Comparison of ENCODE assay signal across 10 cellular contexts in the genomic region with DNA sequence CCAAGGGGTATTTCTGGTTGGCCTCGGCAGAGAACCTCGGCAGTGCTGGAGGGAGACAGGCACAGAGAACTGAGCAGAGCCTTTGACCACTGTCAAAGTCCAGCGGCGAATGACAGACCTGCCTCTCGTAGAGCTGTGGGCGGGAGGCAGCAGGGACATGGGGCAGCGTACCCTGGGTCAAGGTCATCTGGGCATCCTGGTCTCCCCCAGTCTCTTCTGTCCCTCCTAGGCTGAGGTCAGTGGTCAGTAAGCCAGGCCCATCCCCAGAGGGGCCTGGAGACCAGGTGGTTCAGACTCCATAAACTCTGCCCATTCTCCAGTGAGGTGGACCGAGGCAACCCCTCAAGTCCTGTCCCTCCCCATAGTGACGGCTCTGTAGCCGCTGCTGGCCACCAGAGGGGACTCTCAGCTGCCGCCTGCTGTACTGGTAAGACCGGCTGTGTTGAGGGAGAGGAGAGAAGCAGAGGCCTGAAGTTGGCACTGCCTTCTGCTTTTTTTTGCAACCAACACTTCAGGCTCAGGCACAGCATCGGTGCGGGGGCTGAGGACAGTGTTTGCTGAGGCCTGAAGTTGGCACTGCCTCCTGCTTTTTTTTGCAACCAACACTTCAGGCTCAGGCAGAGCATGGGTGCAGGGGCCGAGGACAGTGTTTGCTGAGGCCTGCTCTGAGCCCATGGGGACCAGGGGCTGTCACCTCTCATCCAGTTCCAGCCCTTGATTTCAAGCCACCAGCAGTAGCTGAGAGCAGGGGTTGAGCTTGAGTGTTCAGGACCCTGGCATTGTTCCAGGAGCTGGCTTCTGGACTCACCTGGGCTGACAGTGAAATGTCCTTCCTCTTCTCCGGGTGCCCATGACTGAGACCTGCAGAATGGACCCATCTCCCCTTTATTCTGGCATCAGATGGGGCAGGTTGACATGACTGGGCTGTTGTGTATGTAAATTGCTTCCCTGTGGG. TPM values are rescaled to one million over a fixed set of nuclear protein-coding genes. Genes with fewer than 3 reads are reported as not detected.
DNase-seq lines count a peak whose midpoint lies in the region; ATAC-seq and TF ChIP-seq lines count a peak whose summit lies in the region.
"Had no signal": no experiment of that assay in that cellular context is flagged by ENCODE, and none has a peak within 500 bp of the region (broad histone marks: within the 10 kb centered on the region; RNA-seq: fewer than 3 reads in every experiment).

TSS of gene PGLYRP2 (minus strand) at position 111 of the 955 bp plus-strand sequence. CDS start 130 bp downstream, outside the sequence.

- H3K36me3 Mint-ChIP-seq in chondrocyte (ENCODE audit: low read depth), result no peaks in the 10 kb centered on the region
- H3K36me3 Mint-ChIP-seq in activated T-helper 2 cell treated with anti-CD3 and anti-CD28 coated beads, Interferon-gamma antibody, Interleukin-2, Interleukin-4, amounts not matched to agents 10 μg/mL and 5 μg/mL and 100 μg/mL, durations not matched to agents 14 hours and 24 hours and 36 hours (ENCODE audit: low read depth), result no peaks in the 10 kb centered on the region

- H3K79me2 ChIP-seq in osteoblast (ENCODE audit: insufficient read depth, low read length) (no peaks in the 10 kb centered on the region), OCI-LY7 (ENCODE audit: insufficient read depth, low read depth, low read length) (no peaks in the 10 kb centered on the region)

- ATAC-seq in GM21423 (IDR thresholded peaks at IDR 0.05; ENCODE audit: unreplicated experiment), result no peak
- ATAC-seq: left colon had no signal

- H3K4me3 ChIP-seq in osteoblast (ENCODE audit: insufficient read depth, low read length), result no peak within 1 kb of the TSS
- no peak within 1 kb of the TSS for H3K4me3 ChIP-seq in OCI-LY7 (ENCODE audit: low read depth, low read length, poor library complexity, severe bottlenecking)

- no peaks in the 10 kb centered on the region for H3K4me1 Mint-ChIP-seq in chondrocyte (ENCODE audit: low read depth)
- peaks cover 14% of the 10 kb centered on the region for H3K4me1 Mint-ChIP-seq in activated T-helper 2 cell treated with anti-CD3 and anti-CD28 coated beads, Interferon-gamma antibody, Interleukin-2, Interleukin-4, amounts not matched to agents 10 μg/mL and 5 μg/mL and 100 μg/mL, durations not matched to agents 14 hours and 24 hours and 36 hours (ENCODE audit: low read depth)

- H3K27ac ChIP-seq in osteoblast (ENCODE audit: low read depth, low read length), result no peak within 1 kb of the TSS
- no peak within 1 kb of the TSS for H3K27ac ChIP-seq in OCI-LY7 (ENCODE audit: low read depth, low read length, poor library complexity, severe bottlenecking)

- H3K4me3 Mint-ChIP-seq in chondrocyte (ENCODE audit: unreplicated experiment), result no peak within 1 kb of the TSS
- no peak within 1 kb of the TSS for H3K4me3 Mint-ChIP-seq in activated T-helper 2 cell treated with anti-CD3 and anti-CD28 coated beads, Interferon-gamma antibody, Interleukin-2, Interleukin-4, amounts not matched to agents 10 μg/mL and 5 μg/mL and 100 μg/mL, durations not matched to agents 14 hours and 24 hours and 36 hours (ENCODE audit: low read depth)

- no peaks in the 10 kb centered on the region for H4K20me1 ChIP-seq in osteoblast (ENCODE audit: insufficient read depth, low read length)
- no peaks in the 10 kb centered on the region for H4K20me1 ChIP-seq in OCI-LY7 (ENCODE audit: insufficient read depth, low read length)

- H3K27ac Mint-ChIP-seq in chondrocyte (ENCODE audit: unreplicated experiment), result no peak within 1 kb of the TSS
- no peak within 1 kb of the TSS for H3K27ac Mint-ChIP-seq in activated T-helper 2 cell treated with anti-CD3 and anti-CD28 coated beads, Interferon-gamma antibody, Interleukin-2, Interleukin-4, amounts not matched to agents 10 μg/mL and 5 μg/mL and 100 μg/mL, durations not matched to agents 14 hours and 24 hours and 36 hours

- H3K4me2 ChIP-seq in osteoblast (ENCODE audit: insufficient read depth, low read length) (no peak within 1 kb of the TSS), OCI-LY7 (ENCODE audit: low read length) (no peak within 1 kb of the TSS)

- H3K27me3 Mint-ChIP-seq in chondrocyte (ENCODE audit: low read depth), result peaks cover 14% of the 10 kb centered on the region
- H3K27me3 Mint-ChIP-seq in activated T-helper 2 cell treated with anti-CD3 and anti-CD28 coated beads, Interferon-gamma antibody, Interleukin-2, Interleukin-4, amounts not matched to agents 10 μg/mL and 5 μg/mL and 100 μg/mL, durations not matched to agents 14 hours and 24 hours and 36 hours (ENCODE audit: low read depth), result no peaks in the 10 kb centered on the region

- CTCF ChIA-PET in OCI-LY7 (lab: Charles Lee; ENCODE audit: unreplicated experiment), result no interaction called here

- peak; percentile 18 for DNase-seq in EH (ENCODE audit: low read depth)
- DNase-seq in M059J (ENCODE audit: low read depth), result peak; percentile 26
- peak; percentile 79 for DNase-seq in chondrocyte (ENCODE audit: low spot score)
- peak; percentile 65 for DNase-seq in osteoblast (ENCODE audit: insufficient read length, low spot score, missing footprints)
- no peak for DNase-seq in OCI-LY7 (ENCODE audit: low spot score)
- no peak for DNase-seq in activated T-helper 2 cell treated with anti-CD3 and anti-CD28 coated beads, Interferon-gamma antibody, Interleukin-2, Interleukin-4, amounts not matched to agents 10 μg/mL and 5 μg/mL and 100 μg/mL, durations not matched to agents 14 hours and 24 hours and 36 hours (ENCODE audit: low spot score)
- no peak for DNase-seq in activated CD4-positive, alpha-beta T cell treated with anti-CD3 and anti-CD28 coated beads for 1 hour
- DNase-seq: left colon had no signal

- POLR2A ChIA-PET in OCI-LY7 (lab: Charles Lee), result no interaction called here

- no peaks in the 10 kb centered on the region for H3K27me3 ChIP-seq in osteoblast (ENCODE audit: insufficient read depth, low read length)

- TF ChIP-seq CTCF in chondrocyte (IDR thresholded peaks at IDR 0.05), result no peak
- TF ChIP-seq CTCF in osteoblast (IDR thresholded peaks at IDR 0.05; ENCODE audit: extremely low read depth, low read depth, low read length), result peak; percentile 19
- TF ChIP-seq CTCF in OCI-LY7 (conservative IDR thresholded peaks at IDR 0.05; ENCODE audit: low read length), result no peak

- H3K4me1 ChIP-seq in osteoblast (ENCODE audit: insufficient read depth, low read length) (no peaks in the 10 kb centered on the region), OCI-LY7 (ENCODE audit: insufficient read depth, low read length, poor library complexity, severe bottlenecking) (no peaks in the 10 kb centered on the region)

- BruUV-seq in OCI-LY7 (replicated peaks; lab: Mats Ljungman, UMichigan), result no TSS peak

- H2AFZ ChIP-seq in osteoblast (ENCODE audit: low read length), result no peak within 1 kb of the TSS
- no peak within 1 kb of the TSS for H2AFZ ChIP-seq in OCI-LY7 (ENCODE audit: low read length)

- H3K36me3 ChIP-seq in osteoblast (ENCODE audit: insufficient read depth, low read length) (no peaks in the 10 kb centered on the region), OCI-LY7 (ENCODE audit: insufficient read depth, low read length) (no peaks in the 10 kb centered on the region)

- H3K9me3 Mint-ChIP-seq in chondrocyte (ENCODE audit: low read depth), result no peaks in the 10 kb centered on the region
- H3K9me3 Mint-ChIP-seq in activated T-helper 2 cell treated with anti-CD3 and anti-CD28 coated beads, Interferon-gamma antibody, Interleukin-2, Interleukin-4, amounts not matched to agents 10 μg/mL and 5 μg/mL and 100 μg/mL, durations not matched to agents 14 hours and 24 hours and 36 hours, result no peaks in the 10 kb centered on the region

- no peaks in the 10 kb centered on the region for H3K9me3 ChIP-seq in osteoblast (ENCODE audit: low read depth, low read length)
- no peaks in the 10 kb centered on the region for H3K9me3 ChIP-seq in OCI-LY7 (ENCODE audit: low read length)

- intact Hi-C loops in OCI-LY7 (cut with micrococcal nuclease; ENCODE audit: unreplicated experiment), result no loop called here
- intact Hi-C loops in activated T-helper 2 cell treated with anti-CD3 and anti-CD28 coated beads, Interferon-gamma antibody, Interleukin-2, Interleukin-4, amounts not matched to agents 10 μg/mL and 5 μg/mL and 100 μg/mL, durations not matched to agents 14 hours and 24 hours and 36 hours (cut with micrococcal nuclease), result no loop called here

- no peaks in the 10 kb centered on the region for H3K9me2 ChIP-seq in OCI-LY7 (ENCODE audit: insufficient read depth, low read length)

RNA-seq across cellular contexts. Expression of gene PGLYRP2, which starts in this region (rescaled TPM):
- 0.17 TPM in 1 of 2 replicates, not detected in the other for total RNA-seq in M059J (2014; rRNA removed; shearing (Covaris generic))
- total RNA-seq in chondrocyte, result not detected in 3 replicates
- total RNA-seq in osteoblast, result not detected in 2 replicates
- total RNA-seq in OCI-LY7 (2014; rRNA removed; shearing (Covaris generic)), result not detected in 2 replicates
- not detected in 2 replicates for total RNA-seq in OCI-LY7 (2022)
- total RNA-seq in activated T-helper 2 cell treated with anti-CD3 and anti-CD28 coated beads, Interferon-gamma antibody, Interleukin-2, Interleukin-4, amounts not matched to agents 10 μg/mL and 5 μg/mL and 100 μg/mL, durations not matched to agents 14 hours and 24 hours and 36 hours, result not detected in 2 replicates
- total RNA-seq: cerebellum, left colon had no signal

Comparison
In these comparisons a context has a peak if more than half of its experiments do, and no peak if none do; other contexts are left out.
1. Peak in DNase-seq in M059J; RNA of the gene not detected or under 1 TPM.
2. Peak in DNase-seq in chondrocyte; RNA of the gene not detected or under 1 TPM.
3. Peak in DNase-seq in osteoblast; RNA of the gene not detected or under 1 TPM.